10 cellular contexts compared by ENCODE assay signal in the genomic region with DNA sequence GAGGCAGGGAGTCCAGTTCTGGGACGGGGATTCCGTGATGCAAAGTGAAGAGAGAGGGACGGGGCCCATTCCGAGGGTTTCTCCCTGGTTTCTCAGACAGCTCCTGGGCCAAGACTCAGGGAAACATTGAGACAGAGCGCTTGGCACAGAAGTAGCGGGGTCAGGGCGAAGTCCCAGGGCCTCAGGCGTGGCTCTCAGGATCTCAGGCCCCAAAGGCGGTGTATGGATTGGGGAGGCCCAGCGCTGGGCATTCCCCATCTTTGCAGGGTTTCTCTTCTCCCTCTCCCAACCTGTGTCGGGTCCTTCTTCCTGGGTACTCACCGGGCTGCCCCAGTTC. TPM values are rescaled to one million over a fixed set of nuclear protein-coding genes. Genes with fewer than 3 reads are reported as not detected.
A peak's percentile ranks its signal among the peaks of the same experiment; 100 is the strongest.
DNase-seq lines count a peak whose midpoint lies in the region; ATAC-seq and TF ChIP-seq lines count a peak whose summit lies in the region.
"Had no signal": no experiment of that assay in that cellular context is flagged by ENCODE, and none has a peak within 500 bp of the region (broad histone marks: within the 10 kb centered on the region; RNA-seq: fewer than 3 reads in every experiment).

No MANE protein-coding gene starts in this region.

- H3K9me3 Mint-ChIP-seq in activated naive CD4-positive, alpha-beta T cell treated with anti-CD3 and anti-CD28 coated beads, Interleukin-2, amount 50 U/mL, for 24 hours, result no peaks in the 10 kb centered on the region
- no peaks in the 10 kb centered on the region for H3K9me3 Mint-ChIP-seq in endodermal cell

- H3K36me3 ChIP-seq in endodermal cell (ENCODE audit: control insufficient read depth, insufficient read depth, low read length) (no peaks in the 10 kb centered on the region), mucosa of rectum (ENCODE audit: control insufficient read depth in 2 of 2, insufficient read depth in 2 of 2, low read length in 2 of 2) (no peaks in the 10 kb centered on the region), urinary bladder (ENCODE audit: insufficient read depth) (no peaks in the 10 kb centered on the region)

- H3K4me1 Mint-ChIP-seq in activated naive CD4-positive, alpha-beta T cell treated with anti-CD3 and anti-CD28 coated beads, Interleukin-2, amount 50 U/mL, for 24 hours, result peaks cover 21% of the 10 kb centered on the region
- H3K4me1 Mint-ChIP-seq in endodermal cell, result no peaks in the 10 kb centered on the region

- H3K27ac ChIP-seq in endodermal cell (ENCODE audit: low read depth, low read length) (no peak overlapping the region), mucosa of rectum (ENCODE audit: low read depth in 2 of 2, low read length in 2 of 2) (no peak overlapping the region), urinary bladder (ENCODE audit: low read depth) (no peak overlapping the region)

- TF ChIP-seq CTCF in endodermal cell (conservative IDR thresholded peaks at IDR 0.05), result no peak

- DNase-seq in activated naive CD4-positive, alpha-beta T cell treated with Interleukin-2 at 50 U/mL for 16 hours, result no peak
- DNase-seq in endodermal cell (no peak), SKM-1 treated with dmso at 0.1 percent for 144 hours (lab: John Stamatoyannopoulos, UW; ENCODE audit: unreplicated experiment) (no peak)
- DNase-seq in stimulated activated naive CD4-positive, alpha-beta T cell treated with Interleukin-2 at 50 U/mL for 16 hours (lab: John Stamatoyannopoulos, UW), result no peak
- DNase-seq: COR-L47, NCI-H524 had no signal

- H3K4me3 Mint-ChIP-seq in activated naive CD4-positive, alpha-beta T cell treated with anti-CD3 and anti-CD28 coated beads, Interleukin-2, amount 50 U/mL, for 24 hours, result peak overlapping the region; percentile 68
- peak overlapping the region; percentile 54 for H3K4me3 Mint-ChIP-seq in endodermal cell

- no peak for ATAC-seq in HG03354 (IDR thresholded peaks at IDR 0.05; ENCODE audit: poor library complexity, severe bottlenecking, unreplicated experiment)

- H3K9ac ChIP-seq in endodermal cell (ENCODE audit: extremely low read depth, low read length, poor library complexity, severe bottlenecking) (no peak overlapping the region), mucosa of rectum (ENCODE audit: low read depth in 1 of 2, low read length in 2 of 2) (peak overlapping the region in 1 of 2 donors; percentile 67)

- 37 to 73% methylated on average over 3 to 12 of the region's 12 CpGs for WGBS in endodermal cell (ENCODE audit: insufficient coverage in 1 of 2, insufficient read length in 1 of 2), 2 experiments
- WGBS in urinary bladder, result 49% methylated on average over 12 of the region's 12 CpGs

- H3K4me3 ChIP-seq in endodermal cell (ENCODE audit: low read length) (peak overlapping the region; percentile 58), mucosa of rectum (ENCODE audit: low read length in 2 of 2) (peak overlapping the region; percentile 67 to 85), urinary bladder (ENCODE audit: low read depth, low read length) (peak overlapping the region; percentile 49)

- peaks cover 2% of the 10 kb centered on the region for H3K27me3 Mint-ChIP-seq in activated naive CD4-positive, alpha-beta T cell treated with anti-CD3 and anti-CD28 coated beads, Interleukin-2, amount 50 U/mL, for 24 hours
- peaks cover 68% of the 10 kb centered on the region for H3K27me3 Mint-ChIP-seq in endodermal cell (ENCODE audit: insufficient read depth)

- H3K27me3 ChIP-seq in endodermal cell (ENCODE audit: control insufficient read depth, insufficient read depth, low read length, poor library complexity, severe bottlenecking) (peaks cover 69% of the 10 kb centered on the region), mucosa of rectum (ENCODE audit: control insufficient read depth in 2 of 2, insufficient read depth in 2 of 2, low read length in 2 of 2) (peaks cover 6 to 21% of the 10 kb centered on the region in 2 donors)

- H3K9me3 ChIP-seq in endodermal cell (ENCODE audit: control insufficient read depth, low read length) (no peaks in the 10 kb centered on the region), mucosa of rectum (ENCODE audit: control insufficient read depth in 2 of 2, low read length in 2 of 2) (no peaks in the 10 kb centered on the region)

- H3K4me1 ChIP-seq in endodermal cell (ENCODE audit: control insufficient read depth, insufficient read depth, low read length), result no peaks in the 10 kb centered on the region
- no peaks in the 10 kb centered on the region for H3K4me1 ChIP-seq in mucosa of rectum (ENCODE audit: control insufficient read depth in 2 of 2, insufficient read depth in 2 of 2, low read length in 2 of 2)
- H3K4me1 ChIP-seq in urinary bladder (ENCODE audit: insufficient read depth), result no peaks in the 10 kb centered on the region

- H3K27ac Mint-ChIP-seq in activated naive CD4-positive, alpha-beta T cell treated with anti-CD3 and anti-CD28 coated beads, Interleukin-2, amount 50 U/mL, for 24 hours, result no peak overlapping the region
- H3K27ac Mint-ChIP-seq in endodermal cell, result no peak overlapping the region

- H3K36me3 Mint-ChIP-seq in activated naive CD4-positive, alpha-beta T cell treated with anti-CD3 and anti-CD28 coated beads, Interleukin-2, amount 50 U/mL, for 24 hours, result peaks cover 2% of the 10 kb centered on the region
- no peaks in the 10 kb centered on the region for H3K36me3 Mint-ChIP-seq in endodermal cell (ENCODE audit: low read depth)

RNA-seq across cellular contexts. Expression of a gene that starts 35.9 kb away (rescaled TPM):
- total RNA-seq in endodermal cell (1 to 10 TPM in 1 of 2 donors, under 1 TPM in 1; 0.58 to 1.1 TPM), urinary bladder (not detected)
- polyA plus RNA-seq in endodermal cell (2013, experiment 1 of 2), result not detected
- polyA plus RNA-seq in endodermal cell (2013, experiment 2 of 2), result not detected
- not detected for polyA plus RNA-seq in urinary bladder
